21 cellular contexts compared by ENCODE assay signal in the genomic region with DNA sequence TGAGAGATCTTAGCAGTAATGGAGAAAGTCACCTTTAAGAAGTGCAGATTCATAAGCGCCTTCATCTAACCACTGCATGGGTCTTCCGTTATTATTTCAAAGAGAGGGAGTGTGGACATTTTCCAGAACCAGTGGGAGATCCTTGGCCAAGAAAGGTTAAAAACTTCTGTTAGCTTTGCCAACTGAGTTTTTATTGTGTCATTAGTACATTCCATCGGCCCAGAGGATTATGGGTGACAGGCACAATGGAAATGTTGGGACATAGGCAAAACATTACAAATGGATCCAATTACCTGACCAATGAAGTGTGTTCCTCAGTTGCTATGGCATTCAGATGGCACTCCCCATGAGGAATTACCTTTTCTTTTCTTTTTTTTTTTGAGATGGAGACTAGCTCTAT.
DNase-seq lines count a peak whose midpoint lies in the region; ATAC-seq and TF ChIP-seq lines count a peak whose summit lies in the region.
"Had no signal": no experiment of that assay in that cellular context is flagged by ENCODE, and none has a peak within 500 bp of the region (broad histone marks: within the 10 kb centered on the region; RNA-seq: fewer than 3 reads in every experiment).

No MANE protein-coding gene starts in this region.

- no peak overlapping the region for H3K4me3 ChIP-seq in choroid plexus epithelial cell (ENCODE audit: low read depth, low read length)
- H3K4me3 ChIP-seq: BLaER1 treated with 17β-estradiol and CSF1 and Interleukin-3, amounts not matched to agents 10 nM and 100 nM; GM12878; GM23338 had no signal

- no peaks in the 10 kb centered on the region for H3K36me3 Mint-ChIP-seq in activated CD4-positive, alpha-beta T cell treated with anti-CD3 and anti-CD28 coated beads, Interleukin-2, amount 10 ng/mL, durations not matched to agents 7 days and 5 days (ENCODE audit: low read depth)
- H3K36me3 Mint-ChIP-seq: CD8-positive, alpha-beta memory T cell had no signal

- CTCF ChIA-PET in activated CD4-positive, alpha-beta T cell treated with anti-CD3 and anti-CD28 coated beads, Interleukin-2, amount 10 ng/mL, durations not matched to agents 7 days and 5 days (lab: Charles Lee) = no interaction called here

- H3K4me1 Mint-ChIP-seq in activated CD4-positive, alpha-beta T cell treated with anti-CD3 and anti-CD28 coated beads, Interleukin-2, amount 10 ng/mL, durations not matched to agents 7 days and 5 days = peaks cover 55% of the 10 kb centered on the region

- ATAC-seq in GM18498 (IDR thresholded peaks at IDR 0.05; ENCODE audit: unreplicated experiment) = no peak
- ATAC-seq: GM12878, GM23338, HCT116 had no signal

- H3K27ac Mint-ChIP-seq in activated CD4-positive, alpha-beta T cell treated with anti-CD3 and anti-CD28 coated beads, Interleukin-2, amount 10 ng/mL, durations not matched to agents 7 days and 5 days = peak overlapping the region; percentile 33
- H3K27ac Mint-ChIP-seq: CD14-positive monocyte; CD4-positive, alpha-beta T cell; GM23338; H9 had no signal

- no peak for DNase-seq in activated CD4-positive, alpha-beta T cell treated with anti-CD3 and anti-CD28 coated beads, Interleukin-2, amount 10 ng/mL, durations not matched to agents 7 days and 5 days
- DNase-seq in activated CD4-positive, alpha-beta T cell treated with anti-CD3 and anti-CD28 coated beads, Interleukin-2, amount 50 U/mL, for 1 hour = no peak
- DNase-seq in M059J (ENCODE audit: low read depth) = peak; percentile 12
- peak; percentile 50 for DNase-seq in choroid plexus epithelial cell (ENCODE audit: low read depth)
- DNase-seq in activated T-cell treated with anti-CD3 and anti-CD28 coated beads, Interleukin-2, amount 50 U/mL, for 1 hour = no peak
- DNase-seq in NCI-H1105 treated with DMSO at 0.1 percent for 48 hours (lab: John Stamatoyannopoulos, UW) = no peak
- DNase-seq: AML-193; BE2C; CD4-positive, alpha-beta T cell; CD8-positive, alpha-beta memory T cell; DMS 273 treated with DMSO at 0.1 percent for 48 hours; DMS79; EL; GDM1; H9 had no signal

- POLR2A ChIA-PET in activated CD4-positive, alpha-beta T cell treated with anti-CD3 and anti-CD28 coated beads, Interleukin-2, amount 10 ng/mL, durations not matched to agents 7 days and 5 days (lab: Charles Lee) = no interaction called here

- peaks cover 7% of the 10 kb centered on the region for H3K27me3 Mint-ChIP-seq in activated CD4-positive, alpha-beta T cell treated with anti-CD3 and anti-CD28 coated beads, Interleukin-2, amount 10 ng/mL, durations not matched to agents 7 days and 5 days
- H3K27me3 Mint-ChIP-seq: CD4-positive, alpha-beta T cell; CD8-positive, alpha-beta memory T cell had no signal

- no peaks in the 10 kb centered on the region for H3K9me3 Mint-ChIP-seq in activated CD4-positive, alpha-beta T cell treated with anti-CD3 and anti-CD28 coated beads, Interleukin-2, amount 10 ng/mL, durations not matched to agents 7 days and 5 days
- H3K9me3 Mint-ChIP-seq: CD4-positive, alpha-beta T cell; CD8-positive, alpha-beta memory T cell; GM23338 had no signal

- H3K4me3 Mint-ChIP-seq in activated CD4-positive, alpha-beta T cell treated with anti-CD3 and anti-CD28 coated beads, Interleukin-2, amount 10 ng/mL, durations not matched to agents 7 days and 5 days = no peak overlapping the region
- H3K4me3 Mint-ChIP-seq: CD14-positive monocyte; CD4-positive, alpha-beta T cell; CD8-positive, alpha-beta memory T cell; GM23338; H9 had no signal

- TF ChIP-seq CTCF in choroid plexus epithelial cell (conservative IDR thresholded peaks at IDR 0.05; ENCODE audit: low read depth, low read length) = no peak

Comparison
In these comparisons a context has a peak if more than half of its experiments do, and no peak if none do; other contexts are left out.
1. DNase-seq: peak in M059J (single experiment) and choroid plexus epithelial cell (single experiment); none in activated CD4-positive, alpha-beta T cell treated with anti-CD3 and anti-CD28 coated beads, Interleukin-2, amount 10 ng/mL, durations not matched to agents 7 days and 5 days (single experiment), activated CD4-positive, alpha-beta T cell treated with anti-CD3 and anti-CD28 coated beads, Interleukin-2, amount 50 U/mL, for 1 hour (single experiment), activated T-cell treated with anti-CD3 and anti-CD28 coated beads, Interleukin-2, amount 50 U/mL, for 1 hour (single experiment) and NCI-H1105 treated with DMSO at 0.1 percent for 48 hours (single experiment).